17 cellular contexts compared by ENCODE assay signal in the genomic region with DNA sequence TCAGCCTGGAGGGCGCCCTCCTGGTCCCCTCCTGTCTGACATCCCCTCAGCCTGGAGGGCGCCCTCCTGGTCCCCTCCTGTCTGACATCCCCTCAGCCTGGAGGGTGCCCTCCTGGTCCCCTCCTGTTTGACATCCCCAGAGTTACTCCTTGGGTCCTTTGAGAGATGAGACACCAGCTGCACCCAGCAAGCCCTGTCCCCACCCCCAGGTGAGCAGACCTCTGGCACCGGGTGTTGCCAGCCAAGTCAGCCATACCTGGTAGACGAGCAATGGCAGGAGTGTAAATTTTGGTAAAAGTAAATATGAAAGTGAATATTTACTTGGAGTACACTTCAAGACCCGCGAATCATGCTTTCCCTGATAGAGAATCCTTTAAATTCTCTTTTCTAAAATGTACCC. TPM values are rescaled to one million over a fixed set of nuclear protein-coding genes. Genes with fewer than 3 reads are reported as not detected.
DNase-seq lines count a peak whose midpoint lies in the region; ATAC-seq and TF ChIP-seq lines count a peak whose summit lies in the region.
"Had no signal": no experiment of that assay in that cellular context is flagged by ENCODE, and none has a peak within 500 bp of the region (broad histone marks: within the 10 kb centered on the region; RNA-seq: fewer than 3 reads in every experiment).

No MANE protein-coding gene starts in this region.

- CTCF ChIA-PET in WTC11 (lab: Charles Lee) = interaction anchor here (1.2 kb wide), 1 partner anchor 128 kb away, joined by 6 read pairs; no protein-coding TSS in a partner anchor

- peaks cover 16% of the 10 kb centered on the region for H3K4me1 Mint-ChIP-seq in activated naive CD8-positive, alpha-beta T cell treated with anti-CD3 and anti-CD28 coated beads, Interleukin-2, amount 10 ng/mL, durations not matched to agents 7 days and 5 days
- H3K4me1 Mint-ChIP-seq in activated naive CD8-positive, alpha-beta T cell treated with anti-CD3 and anti-CD28 coated beads for 36 hours = peaks cover 29% of the 10 kb centered on the region
- peaks cover 7% of the 10 kb centered on the region for H3K4me1 Mint-ChIP-seq in WTC11

- H3K4me3 Mint-ChIP-seq in activated naive CD8-positive, alpha-beta T cell treated with anti-CD3 and anti-CD28 coated beads, Interleukin-2, amount 10 ng/mL, durations not matched to agents 7 days and 5 days = no peak overlapping the region
- no peak overlapping the region for H3K4me3 Mint-ChIP-seq in activated naive CD8-positive, alpha-beta T cell treated with anti-CD3 and anti-CD28 coated beads for 36 hours
- no peak overlapping the region for H3K4me3 Mint-ChIP-seq in WTC11
- H3K4me3 Mint-ChIP-seq: CD14-positive monocyte, GM23338 had no signal

- H3K9me3 ChIP-seq in ovary (no peaks in the 10 kb centered on the region), upper lobe of right lung (no peaks in the 10 kb centered on the region)

- TF ChIP-seq EP300 in ovary (IDR thresholded peaks at IDR 0.05) = no peak

- TF ChIP-seq POLR2A in ovary (IDR thresholded peaks at IDR 0.05) = no peak

- no peaks in the 10 kb centered on the region for H3K9me3 Mint-ChIP-seq in activated naive CD8-positive, alpha-beta T cell treated with anti-CD3 and anti-CD28 coated beads, Interleukin-2, amount 10 ng/mL, durations not matched to agents 7 days and 5 days
- no peaks in the 10 kb centered on the region for H3K9me3 Mint-ChIP-seq in activated naive CD8-positive, alpha-beta T cell treated with anti-CD3 and anti-CD28 coated beads for 36 hours
- H3K9me3 Mint-ChIP-seq in WTC11 = no peaks in the 10 kb centered on the region
- H3K9me3 Mint-ChIP-seq: CD14-positive monocyte, GM23338 had no signal

- 79 to 97% (median 94%) methylated on average over 5 of the region's 6 CpGs for WGBS in ovary, 3 donors

- H3K27me3 Mint-ChIP-seq in activated naive CD8-positive, alpha-beta T cell treated with anti-CD3 and anti-CD28 coated beads, Interleukin-2, amount 10 ng/mL, durations not matched to agents 7 days and 5 days = no peaks in the 10 kb centered on the region
- no peaks in the 10 kb centered on the region for H3K27me3 Mint-ChIP-seq in activated naive CD8-positive, alpha-beta T cell treated with anti-CD3 and anti-CD28 coated beads for 36 hours
- H3K27me3 Mint-ChIP-seq in WTC11 (ENCODE audit: low read depth) = peaks cover 6% of the 10 kb centered on the region
- H3K27me3 Mint-ChIP-seq: IgD-negative memory B cell had no signal

- H3K4me1 ChIP-seq in ovary (ENCODE audit: insufficient read depth) (peaks cover 2% of the 10 kb centered on the region), upper lobe of right lung (peaks cover 11% of the 10 kb centered on the region)

- intact Hi-C loops in ovary (cut with DNase I) = no loop called here
- intact Hi-C loops in upper lobe of right lung (cut with DNase I) = no loop called here

- POLR2A ChIA-PET in activated naive CD8-positive, alpha-beta T cell treated with anti-CD3 and anti-CD28 coated beads, Interleukin-2, amount 10 ng/mL, durations not matched to agents 7 days and 5 days (lab: Charles Lee) = no interaction called here
- POLR2A ChIA-PET in WTC11 (lab: Charles Lee) = no interaction called here

- H3K4me3 ChIP-seq in ovary (no peak overlapping the region), upper lobe of right lung (no peak overlapping the region), coronary artery (no peak overlapping the region)
- H3K4me3 ChIP-seq: GM23338 had no signal

- no peak overlapping the region for H3K27ac ChIP-seq in ovary
- H3K27ac ChIP-seq in upper lobe of right lung = no peak overlapping the region
- no peak overlapping the region for H3K27ac ChIP-seq in coronary artery

- H3K27me3 ChIP-seq in ovary (no peaks in the 10 kb centered on the region), upper lobe of right lung (no peaks in the 10 kb centered on the region)

- no peak for ATAC-seq in activated naive CD8-positive, alpha-beta T cell treated with anti-CD3 and anti-CD28 coated beads, Interleukin-2, amount 10 ng/mL, durations not matched to agents 7 days and 5 days (ENCODE audit: low read depth)
- no peak for ATAC-seq in WTC11
- no peak for ATAC-seq in upper lobe of right lung
- ATAC-seq: GM23338, HCT116 had no signal

- peak; percentile 23 for DNase-seq in activated naive CD8-positive, alpha-beta T cell treated with anti-CD3 and anti-CD28 coated beads, Interleukin-2, amount 10 ng/mL, durations not matched to agents 7 days and 5 days
- DNase-seq in activated naive CD8-positive, alpha-beta T cell treated with anti-CD3 and anti-CD28 coated beads for 36 hours = no peak
- DNase-seq in WTC11 (ENCODE audit: low spot score) = peak; percentile 6
- peak in 3 of 5 donors; percentile 8 to 13 (median 9) for DNase-seq in ovary
- peak; percentile 33 for DNase-seq in upper lobe of right lung
- DNase-seq in NCI-H748 treated with DMSO at 0.1 percent for 48 hours (lab: John Stamatoyannopoulos, UW) = no peak
- no peak for DNase-seq in coronary artery (ENCODE audit: low spot score)
- DNase-seq: COR-L47, DMS153, NCI-H1930, NCI-H446 treated with DMSO at 0.1 percent for 48 hours, OCI-M1, RPMI8226 had no signal

- no peaks in the 10 kb centered on the region for H3K36me3 ChIP-seq in ovary
- H3K36me3 ChIP-seq in upper lobe of right lung = peaks cover 37% of the 10 kb centered on the region

- no peak overlapping the region for H3K27ac Mint-ChIP-seq in activated naive CD8-positive, alpha-beta T cell treated with anti-CD3 and anti-CD28 coated beads, Interleukin-2, amount 10 ng/mL, durations not matched to agents 7 days and 5 days
- no peak overlapping the region for H3K27ac Mint-ChIP-seq in activated naive CD8-positive, alpha-beta T cell treated with anti-CD3 and anti-CD28 coated beads for 36 hours
- no peak overlapping the region for H3K27ac Mint-ChIP-seq in WTC11
- H3K27ac Mint-ChIP-seq: CD14-positive monocyte, GM23338 had no signal

- TF ChIP-seq CTCF in WTC11 (IDR thresholded peaks at IDR 0.05) (no peak), ovary (IDR thresholded peaks at IDR 0.05) (no peak), upper lobe of right lung (IDR thresholded peaks at IDR 0.05) (no peak), coronary artery (IDR thresholded peaks at IDR 0.05) (no peak)

- H3K36me3 Mint-ChIP-seq in activated naive CD8-positive, alpha-beta T cell treated with anti-CD3 and anti-CD28 coated beads, Interleukin-2, amount 10 ng/mL, durations not matched to agents 7 days and 5 days = peaks cover 7% of the 10 kb centered on the region
- H3K36me3 Mint-ChIP-seq in activated naive CD8-positive, alpha-beta T cell treated with anti-CD3 and anti-CD28 coated beads for 36 hours = peaks cover 33% of the 10 kb centered on the region
- peaks cover 8% of the 10 kb centered on the region; the same call in 1 of the 2 replicates for H3K36me3 Mint-ChIP-seq in WTC11

TF ChIP-seq in WTC11, 78 proteins besides CTCF, POLR2A, EP300 and RAD21:
- TF ChIP-seq NFYB (CRISPR knock-in tag; conservative IDR thresholded peaks at IDR 0.05; ENCODE audit: low read depth) = no peak
- TF ChIP-seq, protein P1, sequence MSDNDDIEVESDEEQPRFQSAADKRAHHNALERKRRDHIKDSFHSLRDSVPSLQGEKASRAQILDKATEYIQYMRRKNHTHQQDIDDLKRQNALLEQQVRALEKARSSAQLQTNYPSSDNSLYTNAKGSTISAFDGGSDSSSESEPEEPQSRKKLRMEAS (CRISPR knock-in tag; IDR thresholded peaks at IDR 0.05) = no peak

RNA-seq across cellular contexts. Expression of a gene that starts 25.4 kb away (rescaled TPM):
- 10 to 100 TPM; 72.4 to 77.5 TPM for total RNA-seq in activated naive CD8-positive, alpha-beta T cell treated with anti-CD3 and anti-CD28 coated beads, Interleukin-2, amount 10 ng/mL, durations not matched to agents 7 days and 5 days
- 10 to 100 TPM; 58.2 to 61.2 TPM for total RNA-seq in activated naive CD8-positive, alpha-beta T cell treated with anti-CD3 and anti-CD28 coated beads for 36 hours
- total RNA-seq in WTC11 (2021) (60.1 to 62.4 TPM (median 62.2 TPM) in 3 replicates), ovary (10 to 100 TPM; 25.5 to 67.4 (median 53.8) TPM), upper lobe of right lung (59.5 TPM)
- 10 to 100 TPM; 33.1 to 41.4 TPM for polyA plus RNA-seq in ovary

RNA-seq across cellular contexts. Expression of a gene that starts 55.8 kb away (rescaled TPM):
- 1 to 10 TPM; 2.0 to 2.3 TPM for total RNA-seq in activated naive CD8-positive, alpha-beta T cell treated with anti-CD3 and anti-CD28 coated beads, Interleukin-2, amount 10 ng/mL, durations not matched to agents 7 days and 5 days
- total RNA-seq in activated naive CD8-positive, alpha-beta T cell treated with anti-CD3 and anti-CD28 coated beads for 36 hours = 1 to 10 TPM; 2.1 to 2.4 TPM
- 1.2 to 1.7 TPM (median 1.6 TPM) in 3 replicates for total RNA-seq in WTC11 (2021)
- total RNA-seq in ovary = 1 to 10 TPM; 1.7 to 3.6 (median 2.3) TPM
- polyA plus RNA-seq in ovary = 1 to 10 TPM; 1.2 to 1.7 TPM
- 1.0 TPM for total RNA-seq in upper lobe of right lung

Comparison
In these comparisons a context has a peak if more than half of its experiments do, and no peak if none do; other contexts are left out.
1. DNase-seq: peak in activated naive CD8-positive, alpha-beta T cell treated with anti-CD3 and anti-CD28 coated beads, Interleukin-2, amount 10 ng/mL, durations not matched to agents 7 days and 5 days (single experiment), WTC11 (single experiment), ovary (3 of 5) and upper lobe of right lung (single experiment); none in activated naive CD8-positive, alpha-beta T cell treated with anti-CD3 and anti-CD28 coated beads for 36 hours (single experiment), NCI-H748 treated with DMSO at 0.1 percent for 48 hours (single experiment) and coronary artery (single experiment).